ENCODE assay signal across 8 cellular contexts in genomic region chr6:31356946-31357466, GRCh38. TPM values are rescaled to one million over a fixed set of nuclear protein-coding genes. Genes with fewer than 3 reads are reported as not detected.
DNase-seq lines count a peak whose midpoint lies in the region; ATAC-seq and TF ChIP-seq lines count a peak whose summit lies in the region.

Gene HLA-B, minus strand, starts transcription at chr6:31357179. Its CDS starts 21 bp downstream, at chr6:31357158.

- DNase-seq in GM03348 (ENCODE audit: low spot score) (peak; percentile 88), H7 (peak; percentile 76), MM.1S (peak; percentile 90), T1000 (lab: John Stamatoyannopoulos, UW) (peak; percentile 31), body of pancreas (peak; percentile 75 to 85 (median 82)), iPS DF 19.7 (ENCODE audit: low read depth, low spot score) (peak; percentile 45), retinal pigment epithelial cell (ENCODE audit: low read depth) (peak; percentile 12), 8988T (no peak)

- H3K9me3 ChIP-seq in MM.1S (replicated peaks; ENCODE audit: insufficient read depth, low read length) = no peaks in the 10 kb centered on the region
- no peaks in the 10 kb centered on the region for H3K9me3 ChIP-seq in body of pancreas

- 0 to 1% methylated on average over 17 to 29 of the region's 39 CpGs for WGBS in body of pancreas, 2 donors

- H3K9me2 ChIP-seq in MM.1S (replicated peaks; ENCODE audit: insufficient read depth, low read length) = no peaks in the 10 kb centered on the region

- H3K4me1 ChIP-seq in MM.1S (ENCODE audit: low read length) (no peaks in the 10 kb centered on the region), body of pancreas (peaks cover 10% of the 10 kb centered on the region)

- intact Hi-C loops in body of pancreas (cut with DNase I) = no loop called here

- no peaks in the 10 kb centered on the region; the same call in 1 of the 2 replicates for H3F3A ChIP-seq in MM.1S (ENCODE audit: insufficient read depth, low read length)

- ATAC-seq in body of pancreas = peak; percentile 95

- peaks cover 10% of the 10 kb centered on the region for H3K79me2 ChIP-seq in MM.1S (ENCODE audit: low read length)

- H3K36me3 ChIP-seq in H7 (replicated peaks; ENCODE audit: control insufficient read depth, insufficient read depth, low read length) = no peaks in the 10 kb centered on the region; the same call in 1 of the 2 replicates
- no peaks in the 10 kb centered on the region for H3K36me3 ChIP-seq in MM.1S (replicated peaks; ENCODE audit: insufficient read depth, low read length)
- H3K36me3 ChIP-seq in body of pancreas (replicated peaks in 1 of 2; ENCODE audit: insufficient read depth in 1 of 2, low read depth in 2 of 2) = no peaks in the 10 kb centered on the region

- TF ChIP-seq POLR2A in body of pancreas (IDR thresholded peaks at IDR 0.05) = peak in 2 of 3 donors; percentile 55 to 96

- peak within 1 kb of the TSS; percentile 99 for H2AFZ ChIP-seq in MM.1S (ENCODE audit: low read length)

- TF ChIP-seq CTCF in MM.1S (IDR thresholded peaks at IDR 0.05; ENCODE audit: low read length) (no peak), body of pancreas (IDR thresholded peaks at IDR 0.05) (no peak), retinal pigment epithelial cell (conservative IDR thresholded peaks at IDR 0.05; ENCODE audit: low read depth, low read length) (no peak)

- no peaks in the 10 kb centered on the region for H4K20me1 ChIP-seq in MM.1S (ENCODE audit: insufficient read depth, low read length)

- H3K4me3 ChIP-seq in H7 (ENCODE audit: insufficient read depth, low read depth, low read length) = peak within 1 kb of the TSS; percentile 50
- H3K4me3 ChIP-seq in MM.1S (ENCODE audit: low read length) = peak within 1 kb of the TSS; percentile 81
- peak within 1 kb of the TSS in 1 of 2 donors; percentile 67 for H3K4me3 ChIP-seq in body of pancreas
- H3K4me3 ChIP-seq in retinal pigment epithelial cell (ENCODE audit: low read length) = peak within 1 kb of the TSS; percentile 48

- peak within 1 kb of the TSS; percentile 42; the same call in 1 of the 2 replicates for H3K27ac ChIP-seq in MM.1S (ENCODE audit: low read length)
- peak within 1 kb of the TSS; percentile 54 to 92 (median 79) for H3K27ac ChIP-seq in body of pancreas

- peak within 1 kb of the TSS; percentile 95 for H3K4me2 ChIP-seq in MM.1S (ENCODE audit: low read depth, low read length)

- peaks cover 56% of the 10 kb centered on the region for H3K27me3 ChIP-seq in H7 (ENCODE audit: control insufficient read depth, insufficient read depth, low read length)
- no peaks in the 10 kb centered on the region for H3K27me3 ChIP-seq in MM.1S (replicated peaks; ENCODE audit: insufficient read depth, low read length)
- H3K27me3 ChIP-seq in body of pancreas = no peaks in the 10 kb centered on the region

- peak within 1 kb of the TSS; percentile 91 for H3K9ac ChIP-seq in MM.1S (ENCODE audit: low read length)

RNA-seq across cellular contexts. Expression of gene HLA-B, which starts in this region (rescaled TPM):
- 7.3 and 27.3 TPM in 2 replicates for total RNA-seq in H7 (2014; rRNA removed; shearing (Covaris generic))
- total RNA-seq in body of pancreas = 100 to 1,000 TPM; 316 to 342 TPM

Comparison
In these comparisons a context has a peak if more than half of its experiments do, and no peak if none do; other contexts are left out.
1. RNA of gene HLA-B (total RNA-seq): 316 to 342 TPM in body of pancreas; 7.3 to 27.3 TPM in H7; every median in the first group is over 10 times any median in the second.